In genomic region chr10:78175444-78175843, GRCh38 we compare ENCODE assay signal across 30 cellular contexts.
DNase-seq lines count a peak whose midpoint lies in the region; ATAC-seq and TF ChIP-seq lines count a peak whose summit lies in the region.
"Had no signal": no experiment of that assay in that cellular context is flagged by ENCODE, and none has a peak within 500 bp of the region (broad histone marks: within the 10 kb centered on the region; RNA-seq: fewer than 3 reads in every experiment).

No MANE protein-coding gene starts in this region.

- H3K27ac ChIP-seq in dorsolateral prefrontal cortex: peak overlapping the region in 45 of 59 donors; percentile 4 to 94 (median 85)
- H3K27ac ChIP-seq in layer of hippocampus (ENCODE audit: low read depth, low read length): peak overlapping the region; percentile 58
- H3K27ac ChIP-seq: cardiac muscle cell, hepatocyte, left lung, parathyroid adenoma, SK-N-MC, skin epidermis had no signal

- ATAC-seq in left ventricle myocardium superior (peak; percentile 63), GM18870 (IDR thresholded peaks at IDR 0.05; ENCODE audit: unreplicated experiment) (no peak), GM18520 (IDR thresholded peaks at IDR 0.05; ENCODE audit: unreplicated experiment) (no peak)
- ATAC-seq: left lung, T-helper 17 cell had no signal

- intact Hi-C loops in left ventricle myocardium superior (cut with micrococcal nuclease): no loop called here
- intact Hi-C loops in cardiac septum (cut with DNase I): no loop called here
- intact Hi-C loops in dorsolateral prefrontal cortex (cut with DNase I): loop anchor here in 1 of 2 donors (10.0 kb wide), 1 partner anchor 121 kb away; no protein-coding TSS in a partner anchor

- no peak overlapping the region for H3K4me3 ChIP-seq in dorsolateral prefrontal cortex
- H3K4me3 ChIP-seq: cardiac muscle cell, hepatocyte, left lung, SK-N-MC, skin epidermis had no signal

- DNase-seq in left ventricle myocardium superior (no peak), cardiac septum (ENCODE audit: low spot score) (no peak), dorsolateral prefrontal cortex (no peak), superior temporal gyrus (ENCODE audit: extremely low spot score) (peak; percentile 42), activated gamma-delta T cell (lab: John Stamatoyannopoulos, UW) (no peak)
- DNase-seq: activated CD4-positive, alpha-beta T cell treated with anti-CD3 and anti-CD28 coated beads for 48 hours; activated naive CD4-positive, alpha-beta T cell treated with anti-CD3 and anti-CD28 coated beads for 36 hours; activated T-cell treated with anti-CD3 and anti-CD28 coated beads, Interleukin-2, amount 50 U/mL, for 48 hours; amniotic stem cell; COR-L47; DMS79 treated with DMSO at 0.1 percent for 48 hours; foreskin fibroblast; H9; NCI-H1048; NCI-H187; NCI-H2171 treated with DMSO at 0.1 percent for 48 hours; NCI-H524 treated with DMSO at 0.1 percent for 48 hours; nephron progenitor cell; NK-92 treated with Interleukin-12 subunit alpha and Interleukin-12 subunit beta, amount 100 ng/mL, for 24 hours; stimulated activated CD4-positive, alpha-beta T cell treated with anti-CD3 and anti-CD28 coated beads, Interleukin-1b, Interleukin-23, amount 100 ng/mL, for 48 hours; T-helper 17 cell had no signal

- H3K27me3 ChIP-seq in dorsolateral prefrontal cortex (no peaks in the 10 kb centered on the region), layer of hippocampus (ENCODE audit: control insufficient read depth, insufficient read depth, low read length) (no peaks in the 10 kb centered on the region)
- H3K27me3 ChIP-seq: left lung had no signal

- TF ChIP-seq CTCF in dorsolateral prefrontal cortex (IDR thresholded peaks at IDR 0.05 in 54 of 56, conservative IDR thresholded peaks at IDR 0.05 in 2 of 56; ENCODE audit: low read depth in 1 of 56, partially characterized antibody in 56 of 56): no peak
